ENCODE assay signal across 1 cellular context in genomic region chr7:56081626-56082340, GRCh38.
TF ChIP-seq lines count a peak whose summit lies in the region.

No MANE protein-coding gene starts in this region.

TF ChIP-seq in GM12878, 131 proteins besides CTCF, POLR2A, EP300 and RAD21:
- no peak for TF ChIP-seq NFYA (IDR thresholded peaks at IDR 0.05; ENCODE audit: borderline replicate concordance, low read depth, low read length)
- no peak for TF ChIP-seq TARDBP (IDR thresholded peaks at IDR 0.05; ENCODE audit: borderline replicate concordance)
- no peak for TF ChIP-seq MTA2 (IDR thresholded peaks at IDR 0.05; ENCODE audit: low read depth)
- no peak for TF ChIP-seq ZNF217 (IDR thresholded peaks at IDR 0.05)
- TF ChIP-seq NKRF (conservative IDR thresholded peaks at IDR 0.05): no peak
- no peak for TF ChIP-seq CHD1 (IDR thresholded peaks at IDR 0.05; ENCODE audit: low read depth, low read length)
- TF ChIP-seq PAX5 (IDR thresholded peaks at IDR 0.05; ENCODE audit: borderline replicate concordance, low read depth, low read length): no peak
- no peak for TF ChIP-seq E2F8 (IDR thresholded peaks at IDR 0.05; ENCODE audit: low read depth, partially characterized antibody)
